Comparison of ENCODE assay signal across 8 cellular contexts in the genomic region with DNA sequence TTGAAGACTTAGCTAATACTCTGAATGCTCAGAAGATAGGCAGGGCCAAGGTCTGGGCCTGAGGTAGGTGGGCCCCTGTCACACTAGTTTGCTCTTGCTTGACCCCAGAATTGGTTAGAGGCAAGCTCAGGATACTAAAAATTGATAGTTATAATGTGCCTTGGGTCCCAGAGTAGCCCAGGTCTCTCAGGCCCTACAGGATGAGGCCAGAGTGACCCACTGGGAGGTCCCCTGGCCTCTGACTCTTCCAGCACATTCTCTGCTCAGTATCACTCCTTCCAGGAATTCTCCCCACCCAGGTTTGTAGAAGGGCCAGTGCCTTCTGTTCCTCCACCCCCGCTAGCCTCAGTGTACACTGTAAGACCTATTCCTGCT. TPM values are rescaled to one million over a fixed set of nuclear protein-coding genes. Genes with fewer than 3 reads are reported as not detected.
A peak's percentile ranks its signal among the peaks of the same experiment; 100 is the strongest.
DNase-seq lines count a peak whose midpoint lies in the region; ATAC-seq and TF ChIP-seq lines count a peak whose summit lies in the region.

No MANE protein-coding gene starts in this region.

- peaks cover 1% of the 10 kb centered on the region for H3K36me3 Mint-ChIP-seq in activated T-helper 17 cell treated with anti-CD3 and anti-CD28 coated beads, Interleukin-2, amount 50 U/mL, for 72 hours (ENCODE audit: low read depth)
- no peaks in the 10 kb centered on the region for H3K36me3 Mint-ChIP-seq in stimulated activated effector memory CD8-positive, alpha-beta T cell treated with anti-CD3 and anti-CD28 coated beads, Interleukin-12 subunit alpha, Interleukin-12 subunit beta, amount 100 ng/mL, for 72 hours

- H3K9me3 Mint-ChIP-seq in activated T-helper 17 cell treated with anti-CD3 and anti-CD28 coated beads, Interleukin-2, amount 50 U/mL, for 72 hours: no peaks in the 10 kb centered on the region
- H3K9me3 Mint-ChIP-seq in stimulated activated effector memory CD8-positive, alpha-beta T cell treated with anti-CD3 and anti-CD28 coated beads, Interleukin-12 subunit alpha, Interleukin-12 subunit beta, amount 100 ng/mL, for 72 hours: no peaks in the 10 kb centered on the region

- peak overlapping the region; percentile 78 for H3K4me3 Mint-ChIP-seq in activated T-helper 17 cell treated with anti-CD3 and anti-CD28 coated beads, Interleukin-2, amount 50 U/mL, for 72 hours
- peak overlapping the region; percentile 74 for H3K4me3 Mint-ChIP-seq in stimulated activated effector memory CD8-positive, alpha-beta T cell treated with anti-CD3 and anti-CD28 coated beads, Interleukin-12 subunit alpha, Interleukin-12 subunit beta, amount 100 ng/mL, for 72 hours

- H3K4me3 ChIP-seq in HFF-Myc (replicated peaks; ENCODE audit: low read depth, low read length): peak overlapping the region; percentile 61
- H3K4me3 ChIP-seq in iPS-18c (ENCODE audit: insufficient read depth, low read depth, low read length): peak overlapping the region; percentile 81; the same call in 1 of the 2 replicates

- H3K27ac Mint-ChIP-seq in activated T-helper 17 cell treated with anti-CD3 and anti-CD28 coated beads, Interleukin-2, amount 50 U/mL, for 72 hours: peak overlapping the region; percentile 68
- peak overlapping the region; percentile 89 for H3K27ac Mint-ChIP-seq in stimulated activated effector memory CD8-positive, alpha-beta T cell treated with anti-CD3 and anti-CD28 coated beads, Interleukin-12 subunit alpha, Interleukin-12 subunit beta, amount 100 ng/mL, for 72 hours

- no peaks in the 10 kb centered on the region for H3K27me3 Mint-ChIP-seq in activated T-helper 17 cell treated with anti-CD3 and anti-CD28 coated beads, Interleukin-2, amount 50 U/mL, for 72 hours

- no peak for DNase-seq in HFF-Myc (ENCODE audit: extremely low read depth, low read depth)
- no peak for DNase-seq in stimulated activated effector memory CD8-positive, alpha-beta T cell treated with anti-CD3 and anti-CD28 coated beads, Interleukin-12 subunit alpha, Interleukin-12 subunit beta, amount 100 ng/mL, for 72 hours (ENCODE audit: low spot score in 2 of 2)
- DNase-seq in NOMO-1 treated with dmso at 0.1 percent for 144 hours (lab: John Stamatoyannopoulos, UW; ENCODE audit: unreplicated experiment): no peak
- DNase-seq in SHP77 treated with DMSO at 0.1 percent for 48 hours (lab: John Stamatoyannopoulos, UW): no peak

- ATAC-seq in activated T-helper 17 cell treated with anti-CD3 and anti-CD28 coated beads, Interleukin-2, amount 50 U/mL, for 72 hours (replicated peaks): peak; percentile 2
- no peak for ATAC-seq in stimulated activated effector memory CD8-positive, alpha-beta T cell treated with anti-CD3 and anti-CD28 coated beads, Interleukin-12 subunit alpha, Interleukin-12 subunit beta, amount 100 ng/mL, for 72 hours
- no peak for ATAC-seq in HG03432 (IDR thresholded peaks at IDR 0.05; ENCODE audit: unreplicated experiment)
- no peak for ATAC-seq in HG03025 (IDR thresholded peaks at IDR 0.05; ENCODE audit: low FRiP score, unreplicated experiment)

- H3K4me1 Mint-ChIP-seq in activated T-helper 17 cell treated with anti-CD3 and anti-CD28 coated beads, Interleukin-2, amount 50 U/mL, for 72 hours: peaks cover 5% of the 10 kb centered on the region
- H3K4me1 Mint-ChIP-seq in stimulated activated effector memory CD8-positive, alpha-beta T cell treated with anti-CD3 and anti-CD28 coated beads, Interleukin-12 subunit alpha, Interleukin-12 subunit beta, amount 100 ng/mL, for 72 hours: peaks cover 15% of the 10 kb centered on the region

- H3K9me3 ChIP-seq in iPS-18c (ENCODE audit: control insufficient read depth, insufficient read depth, low read length): no peaks in the 10 kb centered on the region

- TF ChIP-seq CTCF in HFF-Myc (IDR thresholded peaks at IDR 0.05; ENCODE audit: low read depth, low read length, missing control alignments): no peak

RNA-seq across cellular contexts. Expression of a gene that starts 0.7 kb away (rescaled TPM):
- total RNA-seq in activated T-helper 17 cell treated with anti-CD3 and anti-CD28 coated beads, Interleukin-2, amount 50 U/mL, for 72 hours: 1 to 10 TPM; 1.0 to 3.7 TPM

RNA-seq across cellular contexts. Expression of a gene that starts 4.6 kb away (rescaled TPM):
- total RNA-seq in activated T-helper 17 cell treated with anti-CD3 and anti-CD28 coated beads, Interleukin-2, amount 50 U/mL, for 72 hours: 10 to 100 TPM; 15.6 to 17.0 TPM

RNA-seq across cellular contexts. Expression of a gene that starts 37.9 kb away (rescaled TPM):
- total RNA-seq in activated T-helper 17 cell treated with anti-CD3 and anti-CD28 coated beads, Interleukin-2, amount 50 U/mL, for 72 hours: under 1 TPM in 1 of 2 donors, not detected in 1; 0.79 TPM

RNA-seq across cellular contexts. Expression of a gene that starts 50.1 kb away (rescaled TPM):
- 10 to 100 TPM; 33.4 to 36.0 TPM for total RNA-seq in activated T-helper 17 cell treated with anti-CD3 and anti-CD28 coated beads, Interleukin-2, amount 50 U/mL, for 72 hours
